Comparison of ENCODE assay signal across 13 cellular contexts in genomic region chr11:71183878-71184277, GRCh38.
"Had no signal": no experiment of that assay in that cellular context is flagged by ENCODE, and none has a peak within 500 bp of the region (broad histone marks: within the 10 kb centered on the region; RNA-seq: fewer than 3 reads in every experiment).

No MANE protein-coding gene starts in this region.

- H3K36me3 ChIP-seq: transverse colon had no signal

- H3K9me3 Mint-ChIP-seq: activated CD4-positive, alpha-beta memory T cell treated with anti-CD3 and anti-CD28 coated beads, Interleukin-2, amount 10 ng/mL, durations not matched to agents 7 days and 5 days; activated naive CD8-positive, alpha-beta T cell treated with anti-CD3 and anti-CD28 coated beads, Interleukin-2, amount 10 ng/mL, durations not matched to agents 7 days and 5 days; activated T-cell treated with anti-CD3 and anti-CD28 coated beads, Interleukin-2, amount 50 U/mL, for 72 hours; endodermal cell; stimulated activated effector memory CD8-positive, alpha-beta T cell treated with anti-CD3 and anti-CD28 coated beads, Interleukin-12 subunit alpha, Interleukin-12 subunit beta, amount 100 ng/mL, for 72 hours had no signal

- H3K27me3 ChIP-seq: transverse colon had no signal

- DNase-seq: activated CD4-positive, alpha-beta memory T cell treated with anti-CD3 and anti-CD28 coated beads, Interleukin-2, amount 10 ng/mL, durations not matched to agents 7 days and 5 days; activated CD4-positive, alpha-beta T cell treated with anti-CD3 and anti-CD28 coated beads for 1 hour; activated CD8-positive, alpha-beta memory T cell treated with anti-CD3 and anti-CD28 coated beads, Interleukin-2, amount 50 U/mL, for 4 hours; activated naive CD8-positive, alpha-beta T cell treated with anti-CD3 and anti-CD28 coated beads, Interleukin-2, amount 10 ng/mL, durations not matched to agents 7 days and 5 days; activated T-cell treated with anti-CD3 and anti-CD28 coated beads, Interleukin-2, amount 50 U/mL, for 72 hours; anterior cingulate cortex; endodermal cell; erythroblast; T-helper 9 cell; transverse colon had no signal

- H3K4me3 ChIP-seq: smooth muscle cell, transverse colon had no signal

- H3K27ac ChIP-seq: parathyroid adenoma, transverse colon had no signal

- H3K36me3 Mint-ChIP-seq: activated naive CD8-positive, alpha-beta T cell treated with anti-CD3 and anti-CD28 coated beads, Interleukin-2, amount 10 ng/mL, durations not matched to agents 7 days and 5 days; stimulated activated effector memory CD8-positive, alpha-beta T cell treated with anti-CD3 and anti-CD28 coated beads, Interleukin-12 subunit alpha, Interleukin-12 subunit beta, amount 100 ng/mL, for 72 hours had no signal

- H3K9me3 ChIP-seq: transverse colon had no signal

- H3K4me1 Mint-ChIP-seq: activated CD4-positive, alpha-beta memory T cell treated with anti-CD3 and anti-CD28 coated beads, Interleukin-2, amount 10 ng/mL, durations not matched to agents 7 days and 5 days; activated naive CD8-positive, alpha-beta T cell treated with anti-CD3 and anti-CD28 coated beads, Interleukin-2, amount 10 ng/mL, durations not matched to agents 7 days and 5 days; stimulated activated effector memory CD8-positive, alpha-beta T cell treated with anti-CD3 and anti-CD28 coated beads, Interleukin-12 subunit alpha, Interleukin-12 subunit beta, amount 100 ng/mL, for 72 hours had no signal

- H3K4me1 ChIP-seq: parathyroid adenoma had no signal

- H3K4me3 Mint-ChIP-seq: activated CD4-positive, alpha-beta memory T cell treated with anti-CD3 and anti-CD28 coated beads, Interleukin-2, amount 10 ng/mL, durations not matched to agents 7 days and 5 days; activated naive CD8-positive, alpha-beta T cell treated with anti-CD3 and anti-CD28 coated beads, Interleukin-2, amount 10 ng/mL, durations not matched to agents 7 days and 5 days; activated T-cell treated with anti-CD3 and anti-CD28 coated beads, Interleukin-2, amount 50 U/mL, for 72 hours; endodermal cell; stimulated activated effector memory CD8-positive, alpha-beta T cell treated with anti-CD3 and anti-CD28 coated beads, Interleukin-12 subunit alpha, Interleukin-12 subunit beta, amount 100 ng/mL, for 72 hours had no signal

- ATAC-seq: activated T-cell treated with anti-CD3 and anti-CD28 coated beads, Interleukin-2, amount 50 U/mL, for 72 hours; stimulated activated effector memory CD8-positive, alpha-beta T cell treated with anti-CD3 and anti-CD28 coated beads, Interleukin-12 subunit alpha, Interleukin-12 subunit beta, amount 100 ng/mL, for 72 hours had no signal

- H3K27ac Mint-ChIP-seq: activated CD4-positive, alpha-beta memory T cell treated with anti-CD3 and anti-CD28 coated beads, Interleukin-2, amount 10 ng/mL, durations not matched to agents 7 days and 5 days; activated naive CD8-positive, alpha-beta T cell treated with anti-CD3 and anti-CD28 coated beads, Interleukin-2, amount 10 ng/mL, durations not matched to agents 7 days and 5 days; activated T-cell treated with anti-CD3 and anti-CD28 coated beads, Interleukin-2, amount 50 U/mL, for 72 hours; stimulated activated effector memory CD8-positive, alpha-beta T cell treated with anti-CD3 and anti-CD28 coated beads, Interleukin-12 subunit alpha, Interleukin-12 subunit beta, amount 100 ng/mL, for 72 hours had no signal
